Comparison of ENCODE assay signal across 13 cellular contexts in the genomic region with DNA sequence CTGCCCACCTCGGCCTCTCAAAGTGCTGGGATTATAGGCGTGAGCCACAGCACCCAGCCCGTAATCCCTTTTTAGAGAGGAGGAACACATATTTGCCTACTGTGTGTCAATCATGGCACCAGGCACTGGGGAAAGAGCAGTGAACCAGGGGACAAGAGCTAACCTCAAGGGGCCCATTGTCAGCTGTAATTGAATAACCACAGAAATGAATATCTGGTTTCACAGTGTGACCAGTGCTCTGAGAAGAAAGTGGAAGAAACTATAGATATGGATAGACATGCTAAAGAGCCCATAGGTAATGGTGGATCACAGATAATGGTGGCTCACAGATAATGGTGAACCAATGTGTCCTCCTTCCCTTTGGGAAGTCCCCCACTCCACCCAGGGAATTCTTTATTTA. TPM values are rescaled to one million over a fixed set of nuclear protein-coding genes. Genes with fewer than 3 reads are reported as not detected.
DNase-seq lines count a peak whose midpoint lies in the region; ATAC-seq and TF ChIP-seq lines count a peak whose summit lies in the region.
"Had no signal": no experiment of that assay in that cellular context is flagged by ENCODE, and none has a peak within 500 bp of the region (broad histone marks: within the 10 kb centered on the region; RNA-seq: fewer than 3 reads in every experiment).

No MANE protein-coding gene starts in this region.

- H3K9me3 Mint-ChIP-seq in immature natural killer cell: no peaks in the 10 kb centered on the region
- H3K9me3 Mint-ChIP-seq: activated CD4-positive, alpha-beta T cell treated with anti-CD3 and anti-CD28 coated beads, Interleukin-2, amount 10 ng/mL, durations not matched to agents 7 days and 5 days had no signal

- DNase-seq in DMS79 treated with DMSO at 0.1 percent for 48 hours (lab: John Stamatoyannopoulos, UW) (peak; percentile 53), RPMI8226 (peak; percentile 55), NCI-H226 (no peak), immature natural killer cell (no peak), ovary (no peak), amniotic stem cell (lab: John Stamatoyannopoulos, UW) (no peak)
- DNase-seq: activated CD4-positive, alpha-beta T cell treated with anti-CD3 and anti-CD28 coated beads, Interleukin-2, amount 10 ng/mL, durations not matched to agents 7 days and 5 days; esophagus squamous epithelium; right cardiac atrium; SW 1271; upper lobe of right lung had no signal

- no peak overlapping the region for H3K4me3 Mint-ChIP-seq in immature natural killer cell
- H3K4me3 Mint-ChIP-seq: activated CD4-positive, alpha-beta T cell treated with anti-CD3 and anti-CD28 coated beads, Interleukin-2, amount 10 ng/mL, durations not matched to agents 7 days and 5 days had no signal

- H3K4me3 ChIP-seq in ovary: no peak overlapping the region
- H3K4me3 ChIP-seq: esophagus squamous epithelium, upper lobe of right lung had no signal

- no peaks in the 10 kb centered on the region for H3K27me3 ChIP-seq in ovary
- H3K27me3 ChIP-seq: esophagus squamous epithelium, upper lobe of right lung had no signal

- TF ChIP-seq EP300 in ovary (IDR thresholded peaks at IDR 0.05): no peak

- H3K4me1 ChIP-seq in ovary (ENCODE audit: insufficient read depth): peaks cover 4% of the 10 kb centered on the region

- peaks cover 0 to 4% (median 2%) of the 10 kb centered on the region in 3 donors for H3K27me3 Mint-ChIP-seq in immature natural killer cell (ENCODE audit: low read depth in 3 of 3)
- H3K27me3 Mint-ChIP-seq: activated CD4-positive, alpha-beta T cell treated with anti-CD3 and anti-CD28 coated beads, Interleukin-2, amount 10 ng/mL, durations not matched to agents 7 days and 5 days had no signal

- no peak for TF ChIP-seq POLR2A in ovary (IDR thresholded peaks at IDR 0.05)

- no peak overlapping the region for H3K27ac Mint-ChIP-seq in immature natural killer cell
- H3K27ac Mint-ChIP-seq: activated CD4-positive, alpha-beta T cell treated with anti-CD3 and anti-CD28 coated beads, Interleukin-2, amount 10 ng/mL, durations not matched to agents 7 days and 5 days had no signal

- no peaks in the 10 kb centered on the region for H3K36me3 ChIP-seq in ovary
- H3K36me3 ChIP-seq: esophagus squamous epithelium, upper lobe of right lung had no signal

- no peak for TF ChIP-seq CTCF in ovary (IDR thresholded peaks at IDR 0.05)

- peak; percentile 65 for ATAC-seq in GM19397 (IDR thresholded peaks at IDR 0.05; ENCODE audit: unreplicated experiment)
- peak; percentile 73 for ATAC-seq in HG03103 (IDR thresholded peaks at IDR 0.05; ENCODE audit: low read depth, unreplicated experiment)

- H3K4me1 Mint-ChIP-seq in immature natural killer cell: no peaks in the 10 kb centered on the region
- H3K4me1 Mint-ChIP-seq: activated CD4-positive, alpha-beta T cell treated with anti-CD3 and anti-CD28 coated beads, Interleukin-2, amount 10 ng/mL, durations not matched to agents 7 days and 5 days had no signal

- H3K27ac ChIP-seq in ovary: no peak overlapping the region
- H3K27ac ChIP-seq: esophagus squamous epithelium, upper lobe of right lung had no signal

- WGBS in ovary, 3 donors: 92 to 98% (median 97%) methylated on average over 3 of the region's 3 CpGs

- H3K36me3 Mint-ChIP-seq in immature natural killer cell: no peaks in the 10 kb centered on the region

- intact Hi-C loops in ovary (cut with DNase I): loop anchor here in 1 of 4 donors (5.0 kb wide), 1 partner anchor 1641 kb away; no protein-coding TSS in a partner anchor

- no peaks in the 10 kb centered on the region for H3K9me3 ChIP-seq in ovary
- H3K9me3 ChIP-seq: esophagus squamous epithelium, upper lobe of right lung had no signal

RNA-seq across cellular contexts. Expression of a gene that starts 8.6 kb away (rescaled TPM):
- polyA plus RNA-seq in immature natural killer cell (under 1 TPM in 1 of 3 donors, not detected in 2; 0.82 TPM), ovary (1 to 10 TPM in 1 of 2 donors, under 1 TPM in 1; 0.73 to 2.7 TPM)
- 1 to 10 TPM in 4 of 7 donors, under 1 TPM in 3; 0.24 to 5.2 (median 1.5) TPM for total RNA-seq in ovary

RNA-seq across cellular contexts. Expression of a gene that starts 32.0 kb away (rescaled TPM):
- polyA plus RNA-seq in immature natural killer cell (under 1 TPM in 1 of 3 donors, not detected in 2; 0.18 TPM), ovary (1 to 10 TPM in 1 of 2 donors, not detected in 1; 1.1 TPM)
- under 1 TPM in 2 of 7 donors, not detected in 5; 0.18 to 0.40 TPM for total RNA-seq in ovary
- total RNA-seq: activated CD4-positive, alpha-beta T cell treated with anti-CD3 and anti-CD28 coated beads, Interleukin-2, amount 10 ng/mL, durations not matched to agents 7 days and 5 days; esophagus squamous epithelium; upper lobe of right lung had no signal

RNA-seq across cellular contexts. Expression of a gene that starts 37.2 kb away (rescaled TPM):
- polyA plus RNA-seq in immature natural killer cell: 10 to 100 TPM; 27.1 to 57.8 (median 42.4) TPM
- total RNA-seq in ovary: 10 to 100 TPM; 26.2 to 37.7 (median 30.5) TPM
- polyA plus RNA-seq in ovary: 10 to 100 TPM; 15.7 to 28.7 TPM

RNA-seq across cellular contexts. Expression of a gene that starts 48.0 kb away (rescaled TPM):
- 100 to 1,000 TPM; 172 to 320 (median 243) TPM for polyA plus RNA-seq in immature natural killer cell
- 100 to 1,000 TPM in 6 of 7 donors, 10 to 100 TPM in 1; 59.0 to 158 (median 127) TPM for total RNA-seq in ovary
- 100 to 1,000 TPM in 1 of 2 donors, 10 to 100 TPM in 1; 77.2 to 154 TPM for polyA plus RNA-seq in ovary

Comparison
In these comparisons a context has a peak if more than half of its experiments do, and no peak if none do; other contexts are left out.
1. DNase-seq: peak in DMS79 treated with DMSO at 0.1 percent for 48 hours (single experiment) and RPMI8226 (single experiment); none in NCI-H226 (single experiment), immature natural killer cell (0 of 3), ovary (0 of 5) and amniotic stem cell (single experiment).